ENCODE assay signal across 8 cellular contexts in the genomic region with DNA sequence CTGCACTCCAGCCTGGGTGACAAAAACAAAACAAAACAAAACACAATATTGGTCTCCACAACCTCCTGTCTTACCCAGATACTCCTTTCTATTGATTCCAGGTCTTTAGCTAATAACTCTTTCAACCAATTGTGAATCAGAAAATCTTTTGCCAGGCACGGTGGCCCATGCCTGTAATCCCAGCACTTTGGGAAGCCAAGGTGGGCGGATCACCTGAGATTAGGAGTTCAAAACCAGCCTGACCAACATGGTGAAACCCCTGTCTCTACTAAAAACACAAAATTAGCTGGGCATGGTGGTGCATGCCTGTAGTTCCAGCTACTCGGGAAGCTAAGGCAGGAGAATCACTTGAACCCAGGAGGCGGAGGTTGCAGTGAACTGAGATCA.
DNase-seq lines count a peak whose midpoint lies in the region; ATAC-seq and TF ChIP-seq lines count a peak whose summit lies in the region.
"Not testable (repeated sequence)": the region's sequence is repeated elsewhere in the genome, so short reads cannot be mapped to it uniquely, and the experiment has no call there.

No MANE protein-coding gene starts in this region.

- not testable (repeated sequence) for H3K36me3 ChIP-seq in Peyer's patch; adrenal gland (replicated peaks in 1 of 2); suprapubic skin

- not testable (repeated sequence) for H3K9me3 Mint-ChIP-seq in activated CD8-positive, alpha-beta T cell treated with anti-CD3 and anti-CD28 coated beads, Interleukin-2, amount 10 ng/mL, durations not matched to agents 7 days and 5 days (ENCODE audit: insufficient read depth); progenitor cell of endocrine pancreas (ENCODE audit: low read depth)

- peak; percentile 4 to 23 (median 7) for DNase-seq in Peyer's patch
- peak; percentile 19 for DNase-seq in activated CD8-positive, alpha-beta T cell treated with anti-CD3 and anti-CD28 coated beads, Interleukin-2, amount 10 ng/mL, durations not matched to agents 7 days and 5 days
- peak in 3 of 7 donors; percentile 16 to 27 (median 17) for DNase-seq in adrenal gland
- peak; percentile 61 for DNase-seq in Right ventricle myocardium inferior (ENCODE audit: missing footprints)
- DNase-seq in mesenteric fat pad (ENCODE audit: low spot score), result peak; percentile 88
- not testable (repeated sequence) for DNase-seq in progenitor cell of endocrine pancreas (ENCODE audit: low spot score, unreplicated experiment)
- DNase-seq in suprapubic skin (ENCODE audit: low spot score in 2 of 2), result peak; percentile 46 to 64

- not testable (repeated sequence) for TF ChIP-seq POLR2A in Peyer's patch (IDR thresholded peaks at IDR 0.05); adrenal gland (IDR thresholded peaks at IDR 0.05); suprapubic skin (IDR thresholded peaks at IDR 0.05)

- ATAC-seq in activated CD8-positive, alpha-beta T cell treated with anti-CD3 and anti-CD28 coated beads, Interleukin-2, amount 10 ng/mL, durations not matched to agents 7 days and 5 days; Right ventricle myocardium inferior: not testable (repeated sequence)

- peak overlapping the region; percentile 28 for H3K27ac ChIP-seq in C4-2B
- H3K27ac ChIP-seq in Peyer's patch, result not testable (repeated sequence)
- H3K27ac ChIP-seq in adrenal gland, result peak overlapping the region in 4 of 5 donors; percentile 15 to 90 (median 78)
- H3K27ac ChIP-seq in suprapubic skin, result peak overlapping the region; percentile 80

- H3K36me3 Mint-ChIP-seq in activated CD8-positive, alpha-beta T cell treated with anti-CD3 and anti-CD28 coated beads, Interleukin-2, amount 10 ng/mL, durations not matched to agents 7 days and 5 days (ENCODE audit: low read depth), result peaks cover 74% of the 10 kb centered on the region
- not testable (repeated sequence) for H3K36me3 Mint-ChIP-seq in progenitor cell of endocrine pancreas (ENCODE audit: insufficient read depth)

- intact Hi-C loops in adrenal gland (cut with DNase I); Right ventricle myocardium inferior (cut with DNase I): not testable (repeated sequence)

- H3K4me3 Mint-ChIP-seq in activated CD8-positive, alpha-beta T cell treated with anti-CD3 and anti-CD28 coated beads, Interleukin-2, amount 10 ng/mL, durations not matched to agents 7 days and 5 days; progenitor cell of endocrine pancreas (ENCODE audit: low read depth): not testable (repeated sequence)

- TF ChIP-seq EP300 in suprapubic skin (IDR thresholded peaks at IDR 0.05), result not testable (repeated sequence)

- H3K4me1 ChIP-seq in Peyer's patch (peaks cover 0 to 87% (median 35%) of the 10 kb centered on the region in 4 donors), adrenal gland (replicated peaks in 1 of 2) (peaks cover 28 to 57% of the 10 kb centered on the region in 2 donors), suprapubic skin (peaks cover 99% of the 10 kb centered on the region)

- H3K9me3 ChIP-seq in Peyer's patch; adrenal gland (replicated peaks in 1 of 3); suprapubic skin: not testable (repeated sequence)

- TF ChIP-seq CTCF in C4-2B (conservative IDR thresholded peaks at IDR 0.05); Peyer's patch (IDR thresholded peaks at IDR 0.05); adrenal gland (IDR thresholded peaks at IDR 0.05); progenitor cell of endocrine pancreas (IDR thresholded peaks at IDR 0.05; ENCODE audit: unreplicated experiment); suprapubic skin (IDR thresholded peaks at IDR 0.05): not testable (repeated sequence)

- H3K27ac Mint-ChIP-seq in activated CD8-positive, alpha-beta T cell treated with anti-CD3 and anti-CD28 coated beads, Interleukin-2, amount 10 ng/mL, durations not matched to agents 7 days and 5 days, result peak overlapping the region; percentile 68
- peak overlapping the region; percentile 86 for H3K27ac Mint-ChIP-seq in progenitor cell of endocrine pancreas

- not testable (repeated sequence) for H3K4me3 ChIP-seq in Peyer's patch, adrenal gland, suprapubic skin

- POLR2A ChIA-PET in activated CD8-positive, alpha-beta T cell treated with anti-CD3 and anti-CD28 coated beads, Interleukin-2, amount 10 ng/mL, durations not matched to agents 7 days and 5 days (lab: Charles Lee), result not testable (repeated sequence)

- CTCF ChIA-PET in activated CD8-positive, alpha-beta T cell treated with anti-CD3 and anti-CD28 coated beads, Interleukin-2, amount 10 ng/mL, durations not matched to agents 7 days and 5 days (lab: Charles Lee), result not testable (repeated sequence)

- WGBS in adrenal gland, 4 donors, result 84 to 93% (median 90%) methylated on average over 4 of the region's 4 CpGs
- 78% methylated on average over 4 of the region's 4 CpGs for WGBS in suprapubic skin

- not testable (repeated sequence) for H3K27me3 ChIP-seq in Peyer's patch, adrenal gland, suprapubic skin

- H3K4me1 Mint-ChIP-seq in activated CD8-positive, alpha-beta T cell treated with anti-CD3 and anti-CD28 coated beads, Interleukin-2, amount 10 ng/mL, durations not matched to agents 7 days and 5 days (ENCODE audit: low read depth), result peaks cover 85% of the 10 kb centered on the region
- peaks cover 57% of the 10 kb centered on the region for H3K4me1 Mint-ChIP-seq in progenitor cell of endocrine pancreas (ENCODE audit: low read depth)

- not testable (repeated sequence) for H3K27me3 Mint-ChIP-seq in activated CD8-positive, alpha-beta T cell treated with anti-CD3 and anti-CD28 coated beads, Interleukin-2, amount 10 ng/mL, durations not matched to agents 7 days and 5 days (ENCODE audit: low read depth); progenitor cell of endocrine pancreas
